In the genomic region with DNA sequence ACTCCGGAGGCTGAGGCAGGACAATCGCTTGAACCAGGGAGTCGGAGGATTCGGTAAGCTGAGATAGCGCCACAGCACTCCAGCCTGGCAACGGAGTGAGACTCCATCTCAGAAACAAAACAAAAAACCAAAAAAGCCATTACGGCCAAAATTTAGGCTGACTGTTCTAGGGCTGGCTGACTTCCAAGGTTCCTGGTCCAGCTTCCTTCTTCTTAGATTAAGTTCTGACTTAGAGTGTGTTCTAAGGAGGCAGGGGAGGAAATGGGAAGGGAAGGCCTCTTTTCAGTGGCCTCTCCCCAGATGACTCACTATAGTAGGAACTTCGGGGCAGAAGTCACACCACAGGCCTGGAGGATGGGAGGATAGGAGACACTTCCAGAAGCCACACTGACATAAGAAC, we compare ENCODE assay signal across 8 cellular contexts. TPM values are rescaled to one million over a fixed set of nuclear protein-coding genes. Genes with fewer than 3 reads are reported as not detected.
DNase-seq lines count a peak whose midpoint lies in the region; ATAC-seq and TF ChIP-seq lines count a peak whose summit lies in the region.

No MANE protein-coding gene starts in this region.

- H4K20me1 ChIP-seq in fibroblast of lung (ENCODE audit: control insufficient read depth, extremely low read depth, insufficient read depth, low read length), result no peaks in the 10 kb centered on the region

- H3K27me3 ChIP-seq in Peyer's patch (no peaks in the 10 kb centered on the region), fibroblast of lung (ENCODE audit: control insufficient read depth, insufficient read depth, low read length) (no peaks in the 10 kb centered on the region)

- H3K27ac ChIP-seq in Peyer's patch (peak overlapping the region in 3 of 4 donors; percentile 66 to 94 (median 89)), fibroblast of lung (ENCODE audit: insufficient read depth, low read length) (peak overlapping the region; percentile 58)

- peaks cover 0 to 25% (median 0%) of the 10 kb centered on the region in 3 donors for H3K36me3 ChIP-seq in Peyer's patch
- H3K36me3 ChIP-seq in fibroblast of lung (ENCODE audit: control insufficient read depth, insufficient read depth, low read length), result peaks cover 7% of the 10 kb centered on the region

- H3K4me2 ChIP-seq in fibroblast of lung (ENCODE audit: extremely low read depth, insufficient read depth, low read length), result peak overlapping the region; percentile 68

- H3K9ac ChIP-seq in fibroblast of lung (ENCODE audit: insufficient read depth, low read length), result no peak overlapping the region

- no peak overlapping the region for H3K4me3 ChIP-seq in AG09309 (ENCODE audit: control insufficient read depth, low read depth, low read length)
- H3K4me3 ChIP-seq in Peyer's patch, result peak overlapping the region in 1 of 4 donors; percentile 27
- H3K4me3 ChIP-seq in fibroblast of lung (replicated peaks in 1 of 4; ENCODE audit: control extremely low read depth in 1 of 4, insufficient read depth in 1 of 4, low read depth in 3 of 4, low read length in 4 of 4), result no peak overlapping the region

- H2AFZ ChIP-seq in fibroblast of lung (ENCODE audit: low read length), result no peak overlapping the region

- no peaks in the 10 kb centered on the region for H3K79me2 ChIP-seq in fibroblast of lung (ENCODE audit: control insufficient read depth, insufficient read depth, low read length)

- H3K4me1 ChIP-seq in Peyer's patch (peaks cover 0 to 28% (median 2%) of the 10 kb centered on the region in 4 donors), fibroblast of lung (ENCODE audit: control insufficient read depth, extremely low read depth, insufficient read depth, low read length) (peaks cover 10% of the 10 kb centered on the region)

- peak; percentile 90 for ATAC-seq in omental fat pad (ENCODE audit: low FRiP score)
- ATAC-seq in GM21360 (IDR thresholded peaks at IDR 0.05; ENCODE audit: unreplicated experiment), result no peak

- peak in 1 of 2 donors; percentile 21 for TF ChIP-seq POLR2A in Peyer's patch (IDR thresholded peaks at IDR 0.05)

- DNase-seq in AG09309 (ENCODE audit: low read depth) (peak; percentile 83), Peyer's patch (peak; percentile 17 to 80 (median 56)), fibroblast of lung (ENCODE audit: low read depth in 2 of 2) (peak; percentile 95 to 98), omental fat pad (ENCODE audit: low spot score) (no peak), D341Med (ENCODE audit: low spot score) (no peak), GM20000 (ENCODE audit: low spot score) (no peak), NCI-H1694 (lab: John Stamatoyannopoulos, UW) (no peak)

- no peak for TF ChIP-seq CTCF in AG09309 (IDR thresholded peaks at IDR 0.05; ENCODE audit: control insufficient read depth, insufficient read depth, low read depth, low read length, missing control alignments)
- no peak for TF ChIP-seq CTCF in Peyer's patch (IDR thresholded peaks at IDR 0.05)
- TF ChIP-seq CTCF in fibroblast of lung (conservative IDR thresholded peaks at IDR 0.05 in 1 of 2, IDR thresholded peaks at IDR 0.05 in 1 of 2; ENCODE audit: low read depth in 1 of 2, low read length in 2 of 2), result no peak
- TF ChIP-seq CTCF in omental fat pad (IDR thresholded peaks at IDR 0.05), result no peak
- no peak for TF ChIP-seq CTCF in GM20000 (IDR thresholded peaks at IDR 0.05; ENCODE audit: extremely low read depth, missing control alignments)

- H3K9me3 ChIP-seq in Peyer's patch (no peaks in the 10 kb centered on the region), fibroblast of lung (ENCODE audit: control insufficient read depth, insufficient read depth, low read depth, low read length) (no peaks in the 10 kb centered on the region)

RNA-seq across cellular contexts. Expression of gene CLEC18B, which starts 27.7 kb away (rescaled TPM):
- total RNA-seq in Peyer's patch (1 to 10 TPM in 2 of 4 donors, under 1 TPM in 1, not detected in 1; 0.57 to 1.8 (median 1.2) TPM), fibroblast of lung (0.77 and 0.83 TPM in 2 replicates), omental fat pad (under 1 TPM in 2 of 4 donors, not detected in 2; 0.63 to 0.65 TPM)
- 0.15 TPM in 1 of 2 replicates, not detected in the other for polyA plus RNA-seq in fibroblast of lung
- 0.09 TPM in 1 of 2 replicates, not detected in the other for polyA plus RNA-seq in fibroblast of lung (2012)
- not detected in 2 replicates for polyA minus RNA-seq in fibroblast of lung (ENCODE audit: low replicate concordance)

Comparison
In these comparisons a context has a peak if more than half of its experiments do, and no peak if none do; other contexts are left out.
1. DNase-seq: peak in AG09309 (single experiment), Peyer's patch (3 of 3) and fibroblast of lung (2 of 2); none in omental fat pad (single experiment), D341Med (single experiment), GM20000 (single experiment) and NCI-H1694 (single experiment).